ENCODE assay signal across 1 cellular context in genomic region chr18:31268985-31269406, GRCh38.
TF ChIP-seq lines count a peak whose summit lies in the region.

No MANE protein-coding gene starts in this region.

TF ChIP-seq in K562, 482 proteins besides CTCF, POLR2A, EP300 and RAD21 (continued from another document):
- TF ChIP-seq XRCC4 (IDR thresholded peaks at IDR 0.05; ENCODE audit: extremely low read depth, insufficient read depth, insufficient read length), result no peak
- TF ChIP-seq COPS2 (conservative IDR thresholded peaks at IDR 0.05), result no peak
- TF ChIP-seq MTA1 (IDR thresholded peaks at IDR 0.05; ENCODE audit: borderline replicate concordance), result no peak
- no peak for TF ChIP-seq ZNF232 (CRISPR knock-in tag; IDR thresholded peaks at IDR 0.05)
- no peak for TF ChIP-seq ZSCAN29 (IDR thresholded peaks at IDR 0.05)
- TF ChIP-seq, protein P1, sequence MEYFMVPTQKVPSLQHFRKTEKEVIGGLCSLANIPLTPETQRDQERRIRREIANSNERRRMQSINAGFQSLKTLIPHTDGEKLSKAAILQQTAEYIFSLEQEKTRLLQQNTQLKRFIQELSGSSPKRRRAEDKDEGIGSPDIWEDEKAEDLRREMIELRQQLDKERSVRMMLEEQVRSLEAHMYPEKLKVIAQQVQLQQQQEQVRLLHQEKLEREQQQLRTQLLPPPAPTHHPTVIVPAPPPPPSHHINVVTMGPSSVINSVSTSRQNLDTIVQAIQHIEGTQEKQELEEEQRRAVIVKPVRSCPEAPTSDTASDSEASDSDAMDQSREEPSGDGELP (CRISPR knock-in tag; IDR thresholded peaks at IDR 0.05; ENCODE audit: borderline replicate concordance), result no peak
- no peak for TF ChIP-seq BRD9 (IDR thresholded peaks at IDR 0.05; ENCODE audit: low read depth, partially characterized antibody)
- no peak for TF ChIP-seq MBD2 (IDR thresholded peaks at IDR 0.05; ENCODE audit: borderline replicate concordance, low read depth)
